Comparison of ENCODE assay signal across 30 cellular contexts in genomic region chr5:82873452-82873851, GRCh38.
"Had no signal": no experiment of that assay in that cellular context is flagged by ENCODE, and none has a peak within 500 bp of the region (broad histone marks: within the 10 kb centered on the region; RNA-seq: fewer than 3 reads in every experiment).

No MANE protein-coding gene starts in this region.

- FAIRE-seq: frontal cortex had no signal

- H3K36me3 Mint-ChIP-seq: activated naive CD4-positive, alpha-beta T cell treated with anti-CD3 and anti-CD28 coated beads, Interleukin-2, amount 10 ng/mL, durations not matched to agents 7 days and 5 days had no signal

- H3K27me3 ChIP-seq: ascending aorta, breast epithelium, cardiac muscle cell, colonic mucosa, dorsolateral prefrontal cortex had no signal

- H3K9me3 ChIP-seq: colonic mucosa had no signal

- H3K27me3 Mint-ChIP-seq: activated CD4-positive, alpha-beta T cell treated with anti-CD3 and anti-CD28 coated beads, Interleukin-2, amount 10 ng/mL, durations not matched to agents 7 days and 5 days; activated naive CD4-positive, alpha-beta T cell treated with anti-CD3 and anti-CD28 coated beads, Interleukin-2, amount 10 ng/mL, durations not matched to agents 7 days and 5 days; activated naive CD8-positive, alpha-beta T cell treated with anti-CD3 and anti-CD28 coated beads, Interleukin-2, amount 10 ng/mL, durations not matched to agents 7 days and 5 days; dendritic cell treated with granulocyte-macrophage colony-stimulating factor and Interleukin-4, amounts not matched to agents 40 ng/mL and 50 ng/mL, for 4 days had no signal

- ATAC-seq: activated naive CD4-positive, alpha-beta T cell treated with anti-CD3 and anti-CD28 coated beads, Interleukin-2, amount 50 U/mL, for 72 hours; activated T-cell treated with anti-CD3 and anti-CD28 coated beads, Interleukin-2, amount 50 U/mL, for 72 hours; esophagus mucosa had no signal

- H3K27ac ChIP-seq: ascending aorta, breast epithelium, cardiac muscle cell, colonic mucosa, dorsolateral prefrontal cortex had no signal

- H3K36me3 ChIP-seq: ascending aorta, breast epithelium, cardiac muscle cell, colonic mucosa had no signal

- H3K27ac Mint-ChIP-seq: activated CD4-positive, alpha-beta memory T cell treated with anti-CD3 and anti-CD28 coated beads, Interleukin-2, amount 10 ng/mL, durations not matched to agents 7 days and 5 days; activated CD4-positive, alpha-beta T cell treated with anti-CD3 and anti-CD28 coated beads, Interleukin-2, amount 10 ng/mL, durations not matched to agents 7 days and 5 days; activated naive CD4-positive, alpha-beta T cell treated with anti-CD3 and anti-CD28 coated beads, Interleukin-2, amount 10 ng/mL, durations not matched to agents 7 days and 5 days; activated naive CD4-positive, alpha-beta T cell treated with anti-CD3 and anti-CD28 coated beads, Interleukin-2, amount 50 U/mL, for 72 hours; activated naive CD8-positive, alpha-beta T cell treated with anti-CD3 and anti-CD28 coated beads, Interleukin-2, amount 10 ng/mL, durations not matched to agents 7 days and 5 days; activated T-cell treated with anti-CD3 and anti-CD28 coated beads, Interleukin-2, amount 50 U/mL, for 24 hours; dendritic cell treated with granulocyte-macrophage colony-stimulating factor and Interleukin-4, amounts not matched to agents 40 ng/mL and 50 ng/mL, for 4 days had no signal

- H3K4me3 Mint-ChIP-seq: activated CD4-positive, alpha-beta memory T cell treated with anti-CD3 and anti-CD28 coated beads, Interleukin-2, amount 10 ng/mL, durations not matched to agents 7 days and 5 days; activated CD4-positive, alpha-beta T cell treated with anti-CD3 and anti-CD28 coated beads, Interleukin-2, amount 10 ng/mL, durations not matched to agents 7 days and 5 days; activated naive CD4-positive, alpha-beta T cell treated with anti-CD3 and anti-CD28 coated beads, Interleukin-2, amount 10 ng/mL, durations not matched to agents 7 days and 5 days; activated naive CD8-positive, alpha-beta T cell treated with anti-CD3 and anti-CD28 coated beads, Interleukin-2, amount 10 ng/mL, durations not matched to agents 7 days and 5 days; activated T-cell treated with anti-CD3 and anti-CD28 coated beads, Interleukin-2, amount 50 U/mL, for 24 hours; activated T-cell treated with anti-CD3 and anti-CD28 coated beads, Interleukin-2, amount 50 U/mL, for 72 hours; brain; dendritic cell treated with granulocyte-macrophage colony-stimulating factor and Interleukin-4, amounts not matched to agents 40 ng/mL and 50 ng/mL, for 4 days had no signal

- H3K9me3 Mint-ChIP-seq: activated CD4-positive, alpha-beta memory T cell treated with anti-CD3 and anti-CD28 coated beads, Interleukin-2, amount 10 ng/mL, durations not matched to agents 7 days and 5 days had no signal

- DNase-seq: activated CD4-positive, alpha-beta memory T cell treated with anti-CD3 and anti-CD28 coated beads, Interleukin-2, amount 10 ng/mL, durations not matched to agents 7 days and 5 days; activated CD4-positive, alpha-beta T cell treated with anti-CD3 and anti-CD28 coated beads for 1 hour; activated CD4-positive, alpha-beta T cell treated with anti-CD3 and anti-CD28 coated beads for 4 hours; activated CD4-positive, alpha-beta T cell treated with anti-CD3 and anti-CD28 coated beads, Interleukin-2, amount 10 ng/mL, durations not matched to agents 7 days and 5 days; activated CD4-positive, alpha-beta T cell treated with anti-CD3 and anti-CD28 coated beads, Interleukin-2, amount 50 U/mL, for 4 hours; activated CD8-positive, alpha-beta memory T cell treated with anti-CD3 and anti-CD28 coated beads, Interleukin-2, amount 50 U/mL, for 48 hours; activated gamma-delta T cell; activated naive CD4-positive, alpha-beta T cell; activated naive CD4-positive, alpha-beta T cell treated with anti-CD3 and anti-CD28 coated beads, Interleukin-2, amount 10 ng/mL, durations not matched to agents 7 days and 5 days; activated naive CD8-positive, alpha-beta T cell treated with anti-CD3 and anti-CD28 coated beads, Interleukin-2, amount 10 ng/mL, durations not matched to agents 7 days and 5 days; activated T-cell treated with anti-CD3 and anti-CD28 coated beads for 4 hours; activated T-cell treated with anti-CD3 and anti-CD28 coated beads, Interleukin-2, amount 50 U/mL, for 24 hours; activated T-cell treated with anti-CD3 and anti-CD28 coated beads, Interleukin-2, amount 50 U/mL, for 72 hours; central memory CD4-positive, alpha-beta T cell; cerebellar nuclear complex; colonic mucosa; dorsolateral prefrontal cortex; effector memory CD4-positive, alpha-beta T cell; endodermal cell; foreskin fibroblast; head of caudate nucleus; T-helper 2 cell had no signal

- H3K4me1 ChIP-seq: ascending aorta, breast epithelium, colonic mucosa had no signal

- H3K4me1 Mint-ChIP-seq: activated CD4-positive, alpha-beta memory T cell treated with anti-CD3 and anti-CD28 coated beads, Interleukin-2, amount 10 ng/mL, durations not matched to agents 7 days and 5 days; activated CD4-positive, alpha-beta T cell treated with anti-CD3 and anti-CD28 coated beads, Interleukin-2, amount 10 ng/mL, durations not matched to agents 7 days and 5 days; activated naive CD4-positive, alpha-beta T cell treated with anti-CD3 and anti-CD28 coated beads, Interleukin-2, amount 10 ng/mL, durations not matched to agents 7 days and 5 days; activated naive CD8-positive, alpha-beta T cell treated with anti-CD3 and anti-CD28 coated beads, Interleukin-2, amount 10 ng/mL, durations not matched to agents 7 days and 5 days; brain had no signal

- H3K4me3 ChIP-seq: ascending aorta, breast epithelium, cardiac muscle cell, colonic mucosa, dorsolateral prefrontal cortex had no signal
